In genomic region chr10:122018951-122019413, GRCh38 we compare ENCODE assay signal across 11 cellular contexts. TPM values are rescaled to one million over a fixed set of nuclear protein-coding genes. Genes with fewer than 3 reads are reported as not detected.
DNase-seq lines count a peak whose midpoint lies in the region; ATAC-seq and TF ChIP-seq lines count a peak whose summit lies in the region.
"Had no signal": no experiment of that assay in that cellular context is flagged by ENCODE, and none has a peak within 500 bp of the region (broad histone marks: within the 10 kb centered on the region; RNA-seq: fewer than 3 reads in every experiment).

No MANE protein-coding gene starts in this region.

- H3K4me3 Mint-ChIP-seq in chondrocyte (ENCODE audit: unreplicated experiment): no peak overlapping the region
- H3K4me3 Mint-ChIP-seq: activated CD8-positive, alpha-beta memory T cell treated with anti-CD3 and anti-CD28 coated beads, Interleukin-2, amount 10 ng/mL, durations not matched to agents 7 days and 5 days; natural killer cell treated with Interleukin-12 subunit alpha and Interleukin-12 subunit beta and Interleukin-15 and Interleukin-18, amount 100 ng/mL, for 72 hours had no signal

- H3K27ac ChIP-seq in ectodermal cell (ENCODE audit: insufficient read depth, low read depth, low read length, poor library complexity, severe bottlenecking) (peak overlapping the region; percentile 83), lower lobe of right lung (peak overlapping the region; percentile 51), thyroid gland (peak overlapping the region; percentile 97 to 100 (median 99))

- peak; percentile 83 to 85 for ATAC-seq in lower lobe of right lung
- ATAC-seq: activated CD8-positive, alpha-beta memory T cell treated with anti-CD3 and anti-CD28 coated beads, Interleukin-2, amount 10 ng/mL, durations not matched to agents 7 days and 5 days had no signal

- H3K4me1 ChIP-seq in ectodermal cell (ENCODE audit: control insufficient read depth, insufficient read depth, low read length) (peaks cover 22% of the 10 kb centered on the region), lower lobe of right lung (peaks cover 17% of the 10 kb centered on the region), thyroid gland (peaks cover 22 to 32% of the 10 kb centered on the region in 2 donors)

- peaks cover 6% of the 10 kb centered on the region for H3K27me3 Mint-ChIP-seq in chondrocyte (ENCODE audit: low read depth)

- no peak for TF ChIP-seq POLR2A in thyroid gland (IDR thresholded peaks at IDR 0.05)

- no peak overlapping the region for H3K4me3 ChIP-seq in ectodermal cell (ENCODE audit: insufficient read depth, low read depth, low read length)
- H3K4me3 ChIP-seq in lower lobe of right lung: no peak overlapping the region
- peak overlapping the region in 1 of 3 donors; percentile 17 for H3K4me3 ChIP-seq in thyroid gland (replicated peaks in 1 of 3)

- DNase-seq in NCI-H146 (lab: John Stamatoyannopoulos, UW) (peak; percentile 71), lower lobe of right lung (peak; percentile 51), thyroid gland (peak; percentile 81 to 85), chondrocyte (ENCODE audit: low spot score) (no peak), amygdala (lab: John Stamatoyannopoulos, UW) (no peak)
- DNase-seq in stimulated activated CD4-positive, alpha-beta T cell treated with anti-CD3 and anti-CD28 coated beads, Interleukin-2, amount 100 ng/mL, for 48 hours: no peak
- DNase-seq: activated CD8-positive, alpha-beta memory T cell treated with anti-CD3 and anti-CD28 coated beads, Interleukin-2, amount 10 ng/mL, durations not matched to agents 7 days and 5 days; NCI-H2171; SW 1271 had no signal

- no peaks in the 10 kb centered on the region for H3K36me3 Mint-ChIP-seq in chondrocyte (ENCODE audit: low read depth)
- H3K36me3 Mint-ChIP-seq: activated CD8-positive, alpha-beta memory T cell treated with anti-CD3 and anti-CD28 coated beads, Interleukin-2, amount 10 ng/mL, durations not matched to agents 7 days and 5 days; natural killer cell treated with Interleukin-12 subunit alpha and Interleukin-12 subunit beta and Interleukin-15 and Interleukin-18, amount 100 ng/mL, for 72 hours had no signal

- no peaks in the 10 kb centered on the region for H3K9me3 Mint-ChIP-seq in chondrocyte (ENCODE audit: low read depth)
- H3K9me3 Mint-ChIP-seq: natural killer cell treated with Interleukin-12 subunit alpha and Interleukin-12 subunit beta and Interleukin-15 and Interleukin-18, amount 100 ng/mL, for 72 hours had no signal

- H3K36me3 ChIP-seq in ectodermal cell (ENCODE audit: control insufficient read depth, insufficient read depth, low read length) (no peaks in the 10 kb centered on the region), lower lobe of right lung (no peaks in the 10 kb centered on the region), thyroid gland (no peaks in the 10 kb centered on the region)

- no peaks in the 10 kb centered on the region for H3K4me1 Mint-ChIP-seq in chondrocyte (ENCODE audit: low read depth)
- H3K4me1 Mint-ChIP-seq: activated CD8-positive, alpha-beta memory T cell treated with anti-CD3 and anti-CD28 coated beads, Interleukin-2, amount 10 ng/mL, durations not matched to agents 7 days and 5 days had no signal

- TF ChIP-seq CTCF in lower lobe of right lung (IDR thresholded peaks at IDR 0.05) (no peak), thyroid gland (IDR thresholded peaks at IDR 0.05) (no peak), chondrocyte (IDR thresholded peaks at IDR 0.05) (no peak)

- H3K27me3 ChIP-seq in ectodermal cell (ENCODE audit: control insufficient read depth, insufficient read depth, low read length, poor library complexity, severe bottlenecking): no peaks in the 10 kb centered on the region
- no peaks in the 10 kb centered on the region for H3K27me3 ChIP-seq in lower lobe of right lung (ENCODE audit: low read depth)
- H3K27me3 ChIP-seq in thyroid gland: no peaks in the 10 kb centered on the region

- WGBS in ectodermal cell, 2 experiments: 92 to 93% methylated on average over 16 of the region's 16 CpGs
- WGBS in thyroid gland, 2 donors: 39 to 43% methylated on average over 15 to 16 of the region's 16 CpGs

- H3K9me3 ChIP-seq in ectodermal cell (ENCODE audit: control insufficient read depth, low read length): no peaks in the 10 kb centered on the region
- no peaks in the 10 kb centered on the region for H3K9me3 ChIP-seq in lower lobe of right lung
- H3K9me3 ChIP-seq in thyroid gland: no peaks in the 10 kb centered on the region

- no peak overlapping the region for H3K27ac Mint-ChIP-seq in chondrocyte (ENCODE audit: unreplicated experiment)
- H3K27ac Mint-ChIP-seq: activated CD8-positive, alpha-beta memory T cell treated with anti-CD3 and anti-CD28 coated beads, Interleukin-2, amount 10 ng/mL, durations not matched to agents 7 days and 5 days; natural killer cell treated with Interleukin-12 subunit alpha and Interleukin-12 subunit beta and Interleukin-15 and Interleukin-18, amount 100 ng/mL, for 72 hours had no signal

- intact Hi-C loops in lower lobe of right lung (cut with DNase I) (no loop called here), thyroid gland (cut with DNase I) (no loop called here)

RNA-seq across cellular contexts. Expression of gene TACC2, which starts 30.0 kb away (rescaled TPM):
- 51.9 TPM for polyA plus RNA-seq in ectodermal cell (2013, experiment 1 of 4)
- 58.0 TPM for polyA plus RNA-seq in ectodermal cell (2013, experiment 2 of 4)
- polyA plus RNA-seq in ectodermal cell (2013, experiment 3 of 4): 47.5 TPM
- 47.6 TPM for polyA plus RNA-seq in ectodermal cell (2013, experiment 4 of 4)
- total RNA-seq in lower lobe of right lung: 141 TPM
- 100 to 1,000 TPM in 3 of 4 donors, 10 to 100 TPM in 1; 95.9 to 122 (median 114) TPM for total RNA-seq in thyroid gland
- 36.2 to 60.7 TPM (median 56.6 TPM) in 3 replicates for total RNA-seq in chondrocyte
- total RNA-seq: activated CD8-positive, alpha-beta memory T cell treated with anti-CD3 and anti-CD28 coated beads, Interleukin-2, amount 10 ng/mL, durations not matched to agents 7 days and 5 days; natural killer cell treated with Interleukin-12 subunit alpha and Interleukin-12 subunit beta and Interleukin-15 and Interleukin-18, amount 100 ng/mL, for 72 hours had no signal

RNA-seq across cellular contexts. Expression of gene NSMCE4A, which starts 44.0 kb away (rescaled TPM):
- polyA plus RNA-seq in ectodermal cell (2013, experiment 1 of 4): 110 TPM
- 115 TPM for polyA plus RNA-seq in ectodermal cell (2013, experiment 2 of 4)
- 114 TPM for polyA plus RNA-seq in ectodermal cell (2013, experiment 3 of 4)
- polyA plus RNA-seq in ectodermal cell (2013, experiment 4 of 4): 110 TPM
- total RNA-seq in lower lobe of right lung: 37.1 TPM
- 100 to 1,000 TPM in 2 of 4 donors, 10 to 100 TPM in 2; 73.1 to 133 (median 111) TPM for total RNA-seq in thyroid gland
- 19.5 to 25.1 TPM (median 24.8 TPM) in 3 replicates for total RNA-seq in chondrocyte

Comparison
In these comparisons a context has a peak if more than half of its experiments do, and no peak if none do; other contexts are left out.
1. DNase-seq: peak in NCI-H146 (single experiment), lower lobe of right lung (single experiment) and thyroid gland (2 of 2); none in chondrocyte (single experiment), amygdala (0 of 56) and stimulated activated CD4-positive, alpha-beta T cell treated with anti-CD3 and anti-CD28 coated beads, Interleukin-2, amount 100 ng/mL, for 48 hours (0 of 2).
2. Peak in every context shown above with its lines, with median percentiles within 50 percentile points of each other: H3K27ac ChIP-seq.